Comparison of ENCODE assay signal across 9 cellular contexts in genomic region chr9:109498195-109499060, GRCh38. TPM values are rescaled to one million over a fixed set of nuclear protein-coding genes. Genes with fewer than 3 reads are reported as not detected.
DNase-seq lines count a peak whose midpoint lies in the region; ATAC-seq and TF ChIP-seq lines count a peak whose summit lies in the region.
"Had no signal": no experiment of that assay in that cellular context is flagged by ENCODE, and none has a peak within 500 bp of the region (broad histone marks: within the 10 kb centered on the region; RNA-seq: fewer than 3 reads in every experiment).

Gene PTPN3, minus strand, starts transcription at chr9:109498307. Its CDS starts 34,873 bp downstream, at chr9:109463434.

- H3K27me3 ChIP-seq in heart right ventricle = peaks cover 0 to 90% (median 28%) of the 10 kb centered on the region in 7 donors
- H3K27me3 ChIP-seq in sigmoid colon = peaks cover 15 to 61% (median 51%) of the 10 kb centered on the region in 3 donors
- peaks cover 8% of the 10 kb centered on the region for H3K27me3 ChIP-seq in CD4-positive, alpha-beta memory T cell (ENCODE audit: insufficient read depth, low read length)

- peak; percentile 5 to 13 for DNase-seq in NCI-H2081 (lab: John Stamatoyannopoulos, UW)
- no peak for DNase-seq in NCI-H2081 treated with DMSO at 0.1 percent for 48 hours (lab: John Stamatoyannopoulos, UW)
- DNase-seq in T-cell = no peak
- DNase-seq in heart right ventricle = peak in 1 of 2 donors; percentile 28
- no peak for DNase-seq in sigmoid colon
- DNase-seq in CD4-positive, alpha-beta memory T cell = no peak
- no peak for DNase-seq in NCI-H524 treated with DMSO at 0.1 percent for 48 hours (lab: John Stamatoyannopoulos, UW)
- DNase-seq: DND-41 had no signal

- H3K4me3 ChIP-seq in heart right ventricle = peak within 1 kb of the TSS in 9 of 10 donors; percentile 26 to 61 (median 56)
- H3K4me3 ChIP-seq in sigmoid colon = peak within 1 kb of the TSS in 3 of 4 donors; percentile 37 to 43 (median 43)
- no peak within 1 kb of the TSS for H3K4me3 ChIP-seq in CD4-positive, alpha-beta memory T cell (ENCODE audit: low read length in 2 of 2)

- H3K36me3 Mint-ChIP-seq in T-cell = no peaks in the 10 kb centered on the region
- H3K36me3 Mint-ChIP-seq in CD4-positive, alpha-beta memory T cell = no peaks in the 10 kb centered on the region

- H3K4me1 ChIP-seq in heart right ventricle (peaks cover 0 to 22% (median 10%) of the 10 kb centered on the region in 9 donors), sigmoid colon (peaks cover 0 to 18% (median 14%) of the 10 kb centered on the region in 4 donors)
- H3K4me1 ChIP-seq in CD4-positive, alpha-beta memory T cell (ENCODE audit: insufficient read depth, low read length) = no peaks in the 10 kb centered on the region

- TF ChIP-seq EP300 in sigmoid colon (IDR thresholded peaks at IDR 0.05) = no peak

- peak within 1 kb of the TSS in 1 of 10 donors; percentile 31 for H3K27ac ChIP-seq in heart right ventricle
- no peak within 1 kb of the TSS for H3K27ac ChIP-seq in sigmoid colon
- no peak within 1 kb of the TSS for H3K27ac ChIP-seq in CD4-positive, alpha-beta memory T cell (ENCODE audit: low read depth, low read length)

- TF ChIP-seq POLR2A in sigmoid colon (IDR thresholded peaks at IDR 0.05) = no peak

- WGBS in heart right ventricle, 2 donors = 6 to 7% methylated on average over 61 to 76 of the region's 76 CpGs
- 10 to 13% methylated on average over 76 of the region's 76 CpGs for WGBS in sigmoid colon, 2 donors

- peak within 1 kb of the TSS in 2 of 3 donors; percentile 6 to 53 for H3K4me3 Mint-ChIP-seq in T-cell
- peak within 1 kb of the TSS in 2 of 8 donors; percentile 27 to 51 for H3K4me3 Mint-ChIP-seq in CD4-positive, alpha-beta memory T cell

- H3K4me1 Mint-ChIP-seq in T-cell = peaks cover 4 to 12% (median 8%) of the 10 kb centered on the region in 3 donors
- H3K4me1 Mint-ChIP-seq in CD4-positive, alpha-beta memory T cell = peaks cover 0 to 11% (median 3%) of the 10 kb centered on the region in 4 donors

- H3K9me3 Mint-ChIP-seq in T-cell = no peaks in the 10 kb centered on the region
- peaks cover 0 to 5% (median 0%) of the 10 kb centered on the region in 8 donors for H3K9me3 Mint-ChIP-seq in CD4-positive, alpha-beta memory T cell

- peak within 1 kb of the TSS in 1 of 2 donors; percentile 61 for H3K27ac Mint-ChIP-seq in T-cell
- H3K27ac Mint-ChIP-seq in CD4-positive, alpha-beta memory T cell = no peak within 1 kb of the TSS

- no peak for ATAC-seq in T-cell (replicated peaks in 1 of 4)
- peak in 6 of 8 donors; percentile 9 to 65 (median 45) for ATAC-seq in heart right ventricle
- ATAC-seq in HG02870 (IDR thresholded peaks at IDR 0.05; ENCODE audit: unreplicated experiment) = no peak

- intact Hi-C loops in heart right ventricle (cut with DNase I) (no loop called here), sigmoid colon (cut with DNase I) (no loop called here)
- intact Hi-C loops in CD4-positive, alpha-beta memory T cell (cut with micrococcal nuclease) = no loop called here

- H3K36me3 ChIP-seq in heart right ventricle = no peaks in the 10 kb centered on the region
- no peaks in the 10 kb centered on the region for H3K36me3 ChIP-seq in sigmoid colon
- no peaks in the 10 kb centered on the region for H3K36me3 ChIP-seq in CD4-positive, alpha-beta memory T cell (ENCODE audit: insufficient read depth, low read length)

- CTCF ChIA-PET in T-cell (lab: Charles Lee) = no interaction called here
- CTCF ChIA-PET in CD4-positive, alpha-beta memory T cell (lab: Charles Lee; ENCODE audit: partially characterized antibody) = no interaction called here

- TF ChIP-seq CTCF in heart right ventricle (IDR thresholded peaks at IDR 0.05) = no peak
- TF ChIP-seq CTCF in sigmoid colon (IDR thresholded peaks at IDR 0.05) = no peak

- no peaks in the 10 kb centered on the region for H3K9me3 ChIP-seq in heart right ventricle
- no peaks in the 10 kb centered on the region for H3K9me3 ChIP-seq in sigmoid colon
- no peaks in the 10 kb centered on the region for H3K9me3 ChIP-seq in CD4-positive, alpha-beta memory T cell (ENCODE audit: control insufficient read depth in 1 of 2, low read length in 2 of 2)

- POLR2A ChIA-PET in T-cell (lab: Charles Lee) = no interaction called here
- POLR2A ChIA-PET in CD4-positive, alpha-beta memory T cell (lab: Charles Lee; ENCODE audit: partially characterized antibody) = no interaction called here

- H3K27me3 Mint-ChIP-seq in T-cell = peaks cover 49 to 64% of the 10 kb centered on the region in 2 donors
- peaks cover 37 to 42% of the 10 kb centered on the region in 2 donors for H3K27me3 Mint-ChIP-seq in CD4-positive, alpha-beta memory T cell

RNA-seq across cellular contexts. Expression of gene PTPN3, which starts in this region (rescaled TPM):
- under 1 TPM; 0.05 to 0.12 (median 0.09) TPM for total RNA-seq in T-cell
- 10 to 100 TPM; 22.7 to 70.7 (median 51.5) TPM for total RNA-seq in heart right ventricle
- 10 to 100 TPM in 1 of 2 donors, 1 to 10 TPM in 1; 3.1 to 10.7 TPM for polyA plus RNA-seq in heart right ventricle
- 1 to 10 TPM; 1.3 to 2.5 (median 1.5) TPM for total RNA-seq in sigmoid colon
- 10 to 100 TPM; 12.6 to 25.0 (median 14.4) TPM for polyA plus RNA-seq in sigmoid colon
- not detected for total RNA-seq in CD4-positive, alpha-beta memory T cell
- polyA plus RNA-seq in CD4-positive, alpha-beta memory T cell = not detected

Comparison
In these comparisons a context has a peak if more than half of its experiments do, and no peak if none do; other contexts are left out.
1. RNA of gene PTPN3 (total RNA-seq): 22.7 to 70.7 TPM in heart right ventricle; 1.3 to 2.5 TPM in sigmoid colon, 0.05 to 0.12 TPM in T-cell and not detected in CD4-positive, alpha-beta memory T cell; every median in the first group is over 4 times any median in the second.
2. RNA of gene PTPN3 (polyA plus RNA-seq): 12.6 to 25.0 TPM in sigmoid colon and 3.1 to 10.7 TPM in heart right ventricle; not detected in CD4-positive, alpha-beta memory T cell; every median in the first group is over 4 times any median in the second.
3. DNase-seq: peak in NCI-H2081 (2 of 2); none in NCI-H2081 treated with DMSO at 0.1 percent for 48 hours (single experiment), T-cell (0 of 34), sigmoid colon (single experiment), CD4-positive, alpha-beta memory T cell (0 of 5) and NCI-H524 treated with DMSO at 0.1 percent for 48 hours (single experiment).
4. ATAC-seq: peak in heart right ventricle (6 of 8); none in T-cell (0 of 4) and HG02870 (single experiment).
5. H3K4me3 ChIP-seq: peak in heart right ventricle (9 of 10) and sigmoid colon (3 of 4); none in CD4-positive, alpha-beta memory T cell (0 of 2).